Comparison of ENCODE assay signal across 18 cellular contexts in genomic region chr12:43969882-43970281, GRCh38.
DNase-seq lines count a peak whose midpoint lies in the region; TF ChIP-seq lines count a peak whose summit lies in the region.
"Had no signal": no experiment of that assay in that cellular context is flagged by ENCODE, and none has a peak within 500 bp of the region (broad histone marks: within the 10 kb centered on the region; RNA-seq: fewer than 3 reads in every experiment).

No MANE protein-coding gene starts in this region.

- no peaks in the 10 kb centered on the region for H3F3A ChIP-seq in GM23248 (ENCODE audit: insufficient read depth)

- no peak for TF ChIP-seq CTCF in GM13976 (IDR thresholded peaks at IDR 0.05; ENCODE audit: borderline replicate concordance, control extremely low read depth, extremely low read depth, insufficient read depth, missing control alignments)

- H2AFZ ChIP-seq in GM23248: no peak overlapping the region

- H3K4me3 ChIP-seq in GM23248: no peak overlapping the region
- H3K4me3 ChIP-seq in skeletal muscle satellite cell (ENCODE audit: low read length): no peak overlapping the region
- H3K4me3 ChIP-seq: GM12878, upper lobe of right lung had no signal

- in situ Hi-C loops in GM23248 (cut with MboI) (no loop called here), SK-MEL-5 (cut with HindIII; ENCODE audit: low pct_unique_long_range_greater_than_20kb, low sequenced_read_pairs) (no loop called here), GM13976 (cut with MboI; ENCODE audit: low sequenced_read_pairs, unreplicated experiment) (no loop called here)

- H3K4me2 ChIP-seq in GM23248 (ENCODE audit: unreplicated experiment): no peak overlapping the region
- peak overlapping the region; percentile 19 for H3K4me2 ChIP-seq in skeletal muscle satellite cell (ENCODE audit: low read length)

- WGBS in GM23248 (ENCODE audit: low coverage in 1 of 2, low lambda C conversion rate in 2 of 2, missing lambda C conversion rate in 2 of 2), 2 experiments: 83 to 91% methylated on average over 2 of the region's 2 CpGs

- H3K9ac ChIP-seq in GM23248: no peak overlapping the region
- no peak overlapping the region for H3K9ac ChIP-seq in skeletal muscle satellite cell (ENCODE audit: low read depth, low read length)

- DNase-seq in GM23248 (peak; percentile 67), SK-MEL-5 (ENCODE audit: low read depth, low spot score) (peak; percentile 69), fibroblast of peridontal ligament (ENCODE audit: extremely low read depth) (peak; percentile 33), occipital lobe (lab: John Stamatoyannopoulos, UW) (no peak), NCI-H82 treated with DMSO at 0.1 percent for 48 hours (lab: John Stamatoyannopoulos, UW; ENCODE audit: unreplicated experiment) (no peak), GM13976 (ENCODE audit: low spot score) (no peak)
- DNase-seq: activated CD8-positive, alpha-beta memory T cell treated with anti-CD3 and anti-CD28 coated beads for 24 hours; activated effector memory CD4-positive, alpha-beta T cell treated with anti-CD3 and anti-CD28 coated beads, Interleukin-2, amount 50 U/mL, for 16 hours; aorta; CD4-positive, CD25-positive, alpha-beta regulatory T cell; DND-41; immature natural killer cell; NCI-H1694 treated with DMSO at 0.1 percent for 48 hours; NCI-H524; upper lobe of right lung; WERI-Rb-1 had no signal

- no peaks in the 10 kb centered on the region for H3K4me1 ChIP-seq in GM23248 (ENCODE audit: insufficient read depth)
- peaks cover 7% of the 10 kb centered on the region for H3K4me1 ChIP-seq in skeletal muscle satellite cell (ENCODE audit: control insufficient read depth, insufficient read depth, low read length)
- H3K4me1 ChIP-seq: upper lobe of right lung had no signal

- H3K9me3 ChIP-seq in GM23248 (ENCODE audit: low read depth) (no peaks in the 10 kb centered on the region), skeletal muscle satellite cell (replicated peaks; ENCODE audit: low read length) (no peaks in the 10 kb centered on the region)
- H3K9me3 ChIP-seq: upper lobe of right lung had no signal

- H3K9me2 ChIP-seq in GM23248 (ENCODE audit: insufficient read depth): no peaks in the 10 kb centered on the region

- H3K27me3 ChIP-seq in GM23248 (replicated peaks; ENCODE audit: insufficient read depth) (no peaks in the 10 kb centered on the region), skeletal muscle satellite cell (ENCODE audit: control insufficient read depth, insufficient read depth, low read length) (no peaks in the 10 kb centered on the region)
- H3K27me3 ChIP-seq: upper lobe of right lung had no signal

- no peaks in the 10 kb centered on the region for H3K36me3 ChIP-seq in GM23248 (ENCODE audit: low read depth)
- no peaks in the 10 kb centered on the region for H3K36me3 ChIP-seq in skeletal muscle satellite cell (ENCODE audit: insufficient read depth, low read length)
- H3K36me3 ChIP-seq: upper lobe of right lung, WERI-Rb-1 had no signal

- H4K20me1 ChIP-seq in GM23248 (ENCODE audit: insufficient read depth): no peaks in the 10 kb centered on the region

- H3K27ac ChIP-seq in GM23248: no peak overlapping the region
- H3K27ac ChIP-seq: upper lobe of right lung, WERI-Rb-1 had no signal

- no peaks in the 10 kb centered on the region for H3K79me2 ChIP-seq in GM23248 (ENCODE audit: insufficient read depth)

Comparison
In these comparisons a context has a peak if more than half of its experiments do, and no peak if none do; other contexts are left out.
1. DNase-seq: peak in GM23248 (single experiment), SK-MEL-5 (single experiment) and fibroblast of peridontal ligament (single experiment); none in occipital lobe (single experiment), NCI-H82 treated with DMSO at 0.1 percent for 48 hours (single experiment) and GM13976 (single experiment).